ENCODE assay signal across 9 cellular contexts in the genomic region with DNA sequence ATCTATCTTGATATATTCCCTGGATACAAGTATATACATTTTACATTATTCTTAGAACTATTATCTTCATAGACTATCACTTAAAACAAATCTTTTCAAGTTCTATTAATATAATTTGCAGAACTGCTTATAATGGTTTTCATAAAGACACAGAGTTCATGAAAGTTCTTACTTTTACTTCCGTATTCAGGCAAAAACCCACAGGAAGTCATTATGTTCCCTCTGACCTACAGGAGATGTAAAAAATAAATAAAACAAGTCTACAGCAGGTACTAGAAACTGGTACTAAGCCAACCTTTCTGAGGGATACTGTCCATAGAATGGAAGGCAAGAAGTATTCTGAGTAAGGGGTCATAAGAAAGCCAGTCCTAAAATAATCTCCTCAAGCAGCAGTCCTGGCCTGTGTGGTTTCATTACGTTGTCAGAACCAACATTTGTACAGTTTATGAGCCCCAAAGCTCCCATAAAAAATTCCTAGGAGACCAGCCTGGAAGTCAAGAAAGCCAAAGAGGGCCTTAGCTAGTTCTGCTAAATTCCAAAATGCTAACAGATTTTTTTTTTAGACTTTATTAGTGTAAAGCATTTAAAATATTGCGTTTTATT.
A peak's percentile ranks its signal among the peaks of the same experiment; 100 is the strongest.
DNase-seq lines count a peak whose midpoint lies in the region; ATAC-seq and TF ChIP-seq lines count a peak whose summit lies in the region.
"Had no signal": no experiment of that assay in that cellular context is flagged by ENCODE, and none has a peak within 500 bp of the region (broad histone marks: within the 10 kb centered on the region; RNA-seq: fewer than 3 reads in every experiment).

No MANE protein-coding gene starts in this region.

- H3K27ac ChIP-seq in transverse colon = peak overlapping the region; percentile 65 to 79 (median 66)

- peaks cover 19% of the 10 kb centered on the region for H3K36me3 Mint-ChIP-seq in activated naive CD4-positive, alpha-beta T cell treated with anti-CD3 and anti-CD28 coated beads, Interleukin-2, amount 10 ng/mL, durations not matched to agents 7 days and 5 days
- peaks cover 20% of the 10 kb centered on the region for H3K36me3 Mint-ChIP-seq in activated CD4-positive, alpha-beta memory T cell treated with anti-CD3 and anti-CD28 coated beads, Interleukin-2, amount 10 ng/mL, durations not matched to agents 7 days and 5 days (ENCODE audit: low read depth)

- H3K4me1 ChIP-seq in transverse colon = peaks cover 14 to 48% (median 34%) of the 10 kb centered on the region in 4 donors

- H3K4me3 ChIP-seq in transverse colon = no peak overlapping the region

- POLR2A ChIA-PET in activated CD4-positive, alpha-beta memory T cell treated with anti-CD3 and anti-CD28 coated beads, Interleukin-2, amount 10 ng/mL, durations not matched to agents 7 days and 5 days (lab: Charles Lee) = no interaction called here

- no peak for TF ChIP-seq CTCF in transverse colon (IDR thresholded peaks at IDR 0.05)
- TF ChIP-seq CTCF in GM13977 (IDR thresholded peaks at IDR 0.05; ENCODE audit: extremely low read depth, insufficient read depth, missing control alignments) = no peak

- H3K27me3 ChIP-seq in transverse colon = no peaks in the 10 kb centered on the region

- H3K4me1 Mint-ChIP-seq in activated naive CD4-positive, alpha-beta T cell treated with anti-CD3 and anti-CD28 coated beads, Interleukin-2, amount 10 ng/mL, durations not matched to agents 7 days and 5 days = peaks cover 32% of the 10 kb centered on the region
- H3K4me1 Mint-ChIP-seq in activated CD4-positive, alpha-beta memory T cell treated with anti-CD3 and anti-CD28 coated beads, Interleukin-2, amount 10 ng/mL, durations not matched to agents 7 days and 5 days = peaks cover 26% of the 10 kb centered on the region

- H3K27ac Mint-ChIP-seq in activated naive CD4-positive, alpha-beta T cell treated with anti-CD3 and anti-CD28 coated beads, Interleukin-2, amount 10 ng/mL, durations not matched to agents 7 days and 5 days = peak overlapping the region; percentile 35
- H3K27ac Mint-ChIP-seq in activated CD4-positive, alpha-beta memory T cell treated with anti-CD3 and anti-CD28 coated beads, Interleukin-2, amount 10 ng/mL, durations not matched to agents 7 days and 5 days = no peak overlapping the region
- H3K27ac Mint-ChIP-seq: IgD-negative memory B cell had no signal

- H3K9me3 ChIP-seq in transverse colon = no peaks in the 10 kb centered on the region

- no peaks in the 10 kb centered on the region for H3K9me3 Mint-ChIP-seq in activated naive CD4-positive, alpha-beta T cell treated with anti-CD3 and anti-CD28 coated beads, Interleukin-2, amount 10 ng/mL, durations not matched to agents 7 days and 5 days
- no peaks in the 10 kb centered on the region for H3K9me3 Mint-ChIP-seq in activated CD4-positive, alpha-beta memory T cell treated with anti-CD3 and anti-CD28 coated beads, Interleukin-2, amount 10 ng/mL, durations not matched to agents 7 days and 5 days
- H3K9me3 Mint-ChIP-seq: IgD-negative memory B cell had no signal

- TF ChIP-seq EP300 in transverse colon (IDR thresholded peaks at IDR 0.05; ENCODE audit: low read depth) = no peak

- ATAC-seq in HG03159 (IDR thresholded peaks at IDR 0.05; ENCODE audit: unreplicated experiment) = peak; percentile 70
- no peak for ATAC-seq in activated CD4-positive, CD25-positive, alpha-beta regulatory T cell treated with anti-CD3 and anti-CD28 coated beads, Interleukin-2, amount 50 U/mL, for 24 hours

- DNase-seq in activated naive CD4-positive, alpha-beta T cell treated with anti-CD3 and anti-CD28 coated beads, Interleukin-2, amount 10 ng/mL, durations not matched to agents 7 days and 5 days = no peak
- no peak for DNase-seq in activated naive CD4-positive, alpha-beta T cell treated with anti-CD3 and anti-CD28 coated beads, Interleukin-2, amount 50 U/mL, for 16 hours
- DNase-seq in activated CD4-positive, alpha-beta memory T cell treated with anti-CD3 and anti-CD28 coated beads, Interleukin-2, amount 10 ng/mL, durations not matched to agents 7 days and 5 days = no peak
- DNase-seq in transverse colon (no peak), GM13977 (ENCODE audit: low spot score) (no peak), putamen (ENCODE audit: low spot score) (no peak)

- intact Hi-C loops in transverse colon (cut with DNase I; ENCODE audit: low total_unique reads) = no loop called here

- no peaks in the 10 kb centered on the region for H3K27me3 Mint-ChIP-seq in activated naive CD4-positive, alpha-beta T cell treated with anti-CD3 and anti-CD28 coated beads, Interleukin-2, amount 10 ng/mL, durations not matched to agents 7 days and 5 days
- H3K27me3 Mint-ChIP-seq in activated CD4-positive, alpha-beta memory T cell treated with anti-CD3 and anti-CD28 coated beads, Interleukin-2, amount 10 ng/mL, durations not matched to agents 7 days and 5 days = no peaks in the 10 kb centered on the region
- H3K27me3 Mint-ChIP-seq: IgD-negative memory B cell had no signal

- no peak for TF ChIP-seq POLR2A in transverse colon (IDR thresholded peaks at IDR 0.05)

- no peaks in the 10 kb centered on the region for H3K36me3 ChIP-seq in transverse colon

- in situ Hi-C loops in transverse colon (cut with MboI; ENCODE audit: low pct_ligation_motif_present in 1 of 4, low pct_unique_long_range_greater_than_20kb in 1 of 4, low sequenced_read_pairs in 3 of 4) = loop anchor here in 1 of 4 donors (25.0 kb wide), 1 partner anchor 131 kb away; no protein-coding TSS in a partner anchor
- in situ Hi-C loops in GM13977 (cut with MboI; ENCODE audit: low pct_unique_long_range_greater_than_20kb, low sequenced_read_pairs, unreplicated experiment) = no loop called here

- 20 to 32% methylated on average over 3 of the region's 3 CpGs for WGBS in transverse colon (ENCODE audit: low coverage in 1 of 2), 2 donors

- CTCF ChIA-PET in activated naive CD4-positive, alpha-beta T cell treated with anti-CD3 and anti-CD28 coated beads, Interleukin-2, amount 10 ng/mL, durations not matched to agents 7 days and 5 days (lab: Charles Lee) = no interaction called here
- CTCF ChIA-PET in activated CD4-positive, alpha-beta memory T cell treated with anti-CD3 and anti-CD28 coated beads, Interleukin-2, amount 10 ng/mL, durations not matched to agents 7 days and 5 days (lab: Charles Lee) = interaction anchor here (0.9 kb wide), 1 partner anchor 145 kb away, joined by 4 read pairs; no protein-coding TSS in a partner anchor

- H3K4me3 Mint-ChIP-seq in activated naive CD4-positive, alpha-beta T cell treated with anti-CD3 and anti-CD28 coated beads, Interleukin-2, amount 10 ng/mL, durations not matched to agents 7 days and 5 days = no peak overlapping the region
- peak overlapping the region; percentile 10 for H3K4me3 Mint-ChIP-seq in activated CD4-positive, alpha-beta memory T cell treated with anti-CD3 and anti-CD28 coated beads, Interleukin-2, amount 10 ng/mL, durations not matched to agents 7 days and 5 days
